Comparison of ENCODE assay signal across 26 cellular contexts in genomic region chr5:118552731-118553360, GRCh38.
"Had no signal": no experiment of that assay in that cellular context is flagged by ENCODE, and none has a peak within 500 bp of the region (broad histone marks: within the 10 kb centered on the region; RNA-seq: fewer than 3 reads in every experiment).

No MANE protein-coding gene starts in this region.

- H3K36me3 Mint-ChIP-seq: naive thymus-derived CD8-positive, alpha-beta T cell; natural killer cell treated with Interleukin-12 subunit alpha and Interleukin-12 subunit beta and Interleukin-15 and Interleukin-18, amount 100 ng/mL, for 72 hours; neural progenitor cell; stimulated activated effector memory CD8-positive, alpha-beta T cell treated with anti-CD3 and anti-CD28 coated beads, Interleukin-12 subunit alpha, Interleukin-12 subunit beta, amount 100 ng/mL, for 72 hours; stimulated activated naive B cell treated with anti-CD40 and anti-IgM and Interleukin-4, amounts not matched to agents 10 μg/mL and 1 μg/mL and 100 μg/mL, for 72 hours had no signal

- H3K36me3 ChIP-seq: neural progenitor cell, pancreas, prostate gland, right atrium auricular region, right lobe of liver, sigmoid colon, stomach, thoracic aorta, thyroid gland, tibial nerve, upper lobe of left lung, vagina had no signal

- H3K4me1 ChIP-seq: pancreas, prostate gland, right lobe of liver, sigmoid colon, stomach, thyroid gland, upper lobe of left lung, vagina had no signal

- H3K27me3 ChIP-seq: neural progenitor cell, pancreas, right atrium auricular region, right lobe of liver, sigmoid colon, stomach, thyroid gland, tibial nerve, upper lobe of left lung, vagina had no signal

- H3K9ac ChIP-seq: neural progenitor cell had no signal

- H3K27me3 Mint-ChIP-seq: natural killer cell treated with Interleukin-12 subunit alpha and Interleukin-12 subunit beta and Interleukin-15 and Interleukin-18, amount 100 ng/mL, for 72 hours; stimulated activated naive CD8-positive, alpha-beta T cell treated with anti-CD3 and anti-CD28 coated beads, Interleukin-15, Interleukin-2, amounts not matched to agents 100 ng/mL and 50 ng/mL, for 24 hours had no signal

- H3K9me3 ChIP-seq: pancreas, prostate gland, right atrium auricular region, right lobe of liver, sigmoid colon, stomach, thoracic aorta, thyroid gland, tibial nerve, upper lobe of left lung, vagina had no signal

- H3K4me3 ChIP-seq: neural progenitor cell, pancreas, prostate gland, right atrium auricular region, right lobe of liver, sigmoid colon, stomach, thoracic aorta, thyroid gland, tibial nerve, upper lobe of left lung, vagina had no signal

- H3K9me3 Mint-ChIP-seq: natural killer cell treated with Interleukin-12 subunit alpha and Interleukin-12 subunit beta and Interleukin-15 and Interleukin-18, amount 100 ng/mL, for 72 hours; nephron progenitor cell; neural progenitor cell; stimulated activated effector memory CD8-positive, alpha-beta T cell treated with anti-CD3 and anti-CD28 coated beads, Interleukin-12 subunit alpha, Interleukin-12 subunit beta, amount 100 ng/mL, for 72 hours; stimulated activated naive B cell treated with anti-CD40 and anti-IgM and Interleukin-4, amounts not matched to agents 10 μg/mL and 1 μg/mL and 100 μg/mL, for 72 hours; stimulated activated naive CD8-positive, alpha-beta T cell treated with anti-CD3 and anti-CD28 coated beads, Interleukin-15, Interleukin-2, amounts not matched to agents 100 ng/mL and 50 ng/mL, for 24 hours had no signal

- H2AFZ ChIP-seq: neural progenitor cell had no signal

- DNase-seq: naive thymus-derived CD8-positive, alpha-beta T cell; nephron progenitor cell; occipital lobe; pancreas; retina; right lobe of liver; sigmoid colon; small intestine; stimulated activated CD4-positive, alpha-beta T cell treated with anti-CD3 and anti-CD28 coated beads, Interleukin-15, amount 100 ng/mL, for 24 hours; stimulated activated CD4-positive, alpha-beta T cell treated with anti-CD3 and anti-CD28 coated beads, Interleukin-2, amount 100 ng/mL, for 24 hours; stimulated activated CD4-positive, alpha-beta T cell treated with anti-CD3 and anti-CD28 coated beads, Interleukin-2, amount 100 ng/mL, for 48 hours; stimulated activated CD4-positive, alpha-beta T cell treated with anti-CD3 and anti-CD28 coated beads, Interleukin-4, amount 100 ng/mL, for 24 hours; stimulated activated naive B cell treated with anti-CD40 and anti-IgM and Interleukin-4, amounts not matched to agents 10 μg/mL and 1 μg/mL and 100 μg/mL, for 72 hours; stimulated activated naive CD4-positive, alpha-beta T cell treated with Interleukin-2 at 50 U/mL for 16 hours; stomach; upper lobe of left lung had no signal

- H3K4me1 Mint-ChIP-seq: naive thymus-derived CD8-positive, alpha-beta T cell; stimulated activated effector memory CD8-positive, alpha-beta T cell treated with anti-CD3 and anti-CD28 coated beads, Interleukin-12 subunit alpha, Interleukin-12 subunit beta, amount 100 ng/mL, for 72 hours; stimulated activated naive B cell treated with anti-CD40 and anti-IgM and Interleukin-4, amounts not matched to agents 10 μg/mL and 1 μg/mL and 100 μg/mL, for 72 hours had no signal

- H3K4me3 Mint-ChIP-seq: naive thymus-derived CD8-positive, alpha-beta T cell; natural killer cell treated with Interleukin-12 subunit alpha and Interleukin-12 subunit beta and Interleukin-15 and Interleukin-18, amount 100 ng/mL, for 72 hours; nephron progenitor cell; neural progenitor cell; stimulated activated effector memory CD8-positive, alpha-beta T cell treated with anti-CD3 and anti-CD28 coated beads, Interleukin-12 subunit alpha, Interleukin-12 subunit beta, amount 100 ng/mL, for 72 hours; stimulated activated naive B cell treated with anti-CD40 and anti-IgM and Interleukin-4, amounts not matched to agents 10 μg/mL and 1 μg/mL and 100 μg/mL, for 72 hours; stimulated activated naive CD8-positive, alpha-beta T cell treated with anti-CD3 and anti-CD28 coated beads, Interleukin-15, Interleukin-2, amounts not matched to agents 100 ng/mL and 50 ng/mL, for 24 hours had no signal

- H3K27ac ChIP-seq: neural progenitor cell, pancreas, prostate gland, right lobe of liver, sigmoid colon, stomach, thoracic aorta, thyroid gland, tibial nerve, upper lobe of left lung, vagina had no signal

- ATAC-seq: naive thymus-derived CD8-positive, alpha-beta T cell; natural killer cell treated with Interleukin-12 subunit alpha and Interleukin-12 subunit beta and Interleukin-15 and Interleukin-18, amount 100 ng/mL, for 72 hours; right lobe of liver; stimulated activated effector memory CD8-positive, alpha-beta T cell treated with anti-CD3 and anti-CD28 coated beads, Interleukin-12 subunit alpha, Interleukin-12 subunit beta, amount 100 ng/mL, for 72 hours; stimulated activated naive B cell treated with anti-CD40 and anti-IgM and Interleukin-4, amounts not matched to agents 10 μg/mL and 1 μg/mL and 100 μg/mL, for 72 hours had no signal

- H3K27ac Mint-ChIP-seq: naive thymus-derived CD8-positive, alpha-beta T cell; natural killer cell treated with Interleukin-12 subunit alpha and Interleukin-12 subunit beta and Interleukin-15 and Interleukin-18, amount 100 ng/mL, for 72 hours; nephron progenitor cell; neural progenitor cell; stimulated activated effector memory CD8-positive, alpha-beta T cell treated with anti-CD3 and anti-CD28 coated beads, Interleukin-12 subunit alpha, Interleukin-12 subunit beta, amount 100 ng/mL, for 72 hours; stimulated activated naive B cell treated with anti-CD40 and anti-IgM and Interleukin-4, amounts not matched to agents 10 μg/mL and 1 μg/mL and 100 μg/mL, for 72 hours; stimulated activated naive CD8-positive, alpha-beta T cell treated with anti-CD3 and anti-CD28 coated beads, Interleukin-15, Interleukin-2, amounts not matched to agents 100 ng/mL and 50 ng/mL, for 24 hours had no signal

- H3K4me2 ChIP-seq: neural progenitor cell had no signal
